11 cellular contexts compared by ENCODE assay signal in genomic region chr14:23055621-23056256, GRCh38. TPM values are rescaled to one million over a fixed set of nuclear protein-coding genes. Genes with fewer than 3 reads are reported as not detected.
DNase-seq lines count a peak whose midpoint lies in the region; ATAC-seq, FAIRE-seq and TF ChIP-seq lines count a peak whose summit lies in the region.
"Had no signal": no experiment of that assay in that cellular context is flagged by ENCODE, and none has a peak within 500 bp of the region (broad histone marks: within the 10 kb centered on the region; RNA-seq: fewer than 3 reads in every experiment).

No MANE protein-coding gene starts in this region.

- no peak overlapping the region for H3K4me3 ChIP-seq in CD4-positive, CD25-positive, alpha-beta regulatory T cell (ENCODE audit: low read depth, low read length)
- peak overlapping the region in 1 of 2 experiments; percentile 59; a peak in 2 of 4 replicates for H3K4me3 ChIP-seq in HCT116 (replicated peaks in 1 of 2; ENCODE audit: low read depth in 1 of 2, low read length in 2 of 2)
- H3K4me3 ChIP-seq in K562, result no peak overlapping the region
- no peak overlapping the region for H3K4me3 ChIP-seq in transverse colon

- H3K27me3 ChIP-seq in CD4-positive, CD25-positive, alpha-beta regulatory T cell (ENCODE audit: control insufficient read depth, insufficient read depth, low read length), result no peaks in the 10 kb centered on the region
- H3K27me3 ChIP-seq in HCT116 (ENCODE audit: insufficient read depth, low read length) (no peaks in the 10 kb centered on the region), K562 (ENCODE audit: control insufficient read depth in 2 of 2, insufficient read depth in 2 of 2, low read length in 2 of 2) (no peaks in the 10 kb centered on the region), transverse colon (no peaks in the 10 kb centered on the region)

- CTCF ChIA-PET in HCT116 (lab: Charles Lee) (interaction anchor here (1.5 to 9.9 kb wide), 5 partner anchors 13 to 82 kb away, joined by 6 to 175 read pairs (median 13); partner anchors contain the start of gene AJUBA), K562 (lab: Yijun Ruan, JAX; ENCODE audit: low intra/inter-chr PET ratio) (interaction anchor here (0.8 to 9.2 kb wide), 5 partner anchors 49 to 499 kb away, joined by 3 to 141 read pairs (median 6); partner anchors contain the start of gene AJUBA)

- BruUV-seq in HCT116 (replicated peaks; lab: Mats Ljungman, UMichigan), result no TSS peak
- BruUV-seq in K562 (replicated peaks; lab: Mats Ljungman, UMichigan), result no TSS peak

- no peaks in the 10 kb centered on the region for H3K9me3 Mint-ChIP-seq in CD4-positive, CD25-positive, alpha-beta regulatory T cell
- no peaks in the 10 kb centered on the region for H3K9me3 Mint-ChIP-seq in natural killer cell

- H3K36me3 Mint-ChIP-seq in CD4-positive, CD25-positive, alpha-beta regulatory T cell, result peaks cover 2% of the 10 kb centered on the region
- H3K36me3 Mint-ChIP-seq in natural killer cell, result peaks cover 7% of the 10 kb centered on the region

- H4K20me1 ChIP-seq in HCT116 (ENCODE audit: insufficient read depth) (no peaks in the 10 kb centered on the region), K562 (replicated peaks; ENCODE audit: control insufficient read depth, insufficient read depth, low read length) (0 out of 2 replicates have a peak, but pooled peaks cover 2% of the 10 kb centered on the region)

- POLR2A ChIA-PET in HCT116 (lab: Charles Lee), result interaction anchor here (1.1 to 1.3 kb wide), 2 partner anchors 16 to 39 kb away, joined by 3 read pairs; partner anchors contain the start of genes ACIN1 and C14orf119
- POLR2A ChIA-PET in K562 (lab: Yijun Ruan, JAX), result interaction anchor here (0.6 to 2.0 kb wide), 9 partner anchors 21 to 239 kb away, joined by 3 to 14 read pairs (median 3); partner anchors contain the start of genes HAUS4 and PSMB5

- no peak for ATAC-seq in CD4-positive, CD25-positive, alpha-beta regulatory T cell (ENCODE audit: low read depth in 2 of 2)
- ATAC-seq in HCT116 (no peak), K562 (no peak; the same call in 2 of the 3 replicates), natural killer cell (no peak), HG02798 (IDR thresholded peaks at IDR 0.05; ENCODE audit: poor library complexity, unreplicated experiment) (no peak), GM18867 (IDR thresholded peaks at IDR 0.05; ENCODE audit: unreplicated experiment) (no peak)

- TF ChIP-seq EP300 in K562 (IDR thresholded peaks at IDR 0.05; ENCODE audit: low read length) (no peak), transverse colon (IDR thresholded peaks at IDR 0.05; ENCODE audit: low read depth) (no peak)

- no peak for TF ChIP-seq CTCF in HCT116 (IDR thresholded peaks at IDR 0.05 in 2 of 3, conservative IDR thresholded peaks at IDR 0.05 in 1 of 3; ENCODE audit: borderline replicate concordance in 1 of 3, insufficient read depth in 1 of 3, low read depth in 2 of 3, low read length in 2 of 3)
- TF ChIP-seq CTCF in K562 (IDR thresholded peaks at IDR 0.05 in 2 of 3, conservative IDR thresholded peaks at IDR 0.05 in 1 of 3; ENCODE audit: insufficient read depth in 2 of 3, low read depth in 1 of 3, low read length in 3 of 3), result no peak
- TF ChIP-seq CTCF in natural killer cell (IDR thresholded peaks at IDR 0.05), result no peak
- no peak for TF ChIP-seq CTCF in transverse colon (IDR thresholded peaks at IDR 0.05)

- no peak for TF ChIP-seq RAD21 in HCT116 (IDR thresholded peaks at IDR 0.05; ENCODE audit: low read depth)
- TF ChIP-seq RAD21 in K562 (CRISPR knock-in tag; conservative IDR thresholded peaks at IDR 0.05 in 1 of 2, IDR thresholded peaks at IDR 0.05 in 1 of 2), result no peak

- peaks cover 2% of the 10 kb centered on the region; the same call in 1 of the 2 replicates for H3K79me2 ChIP-seq in HCT116 (ENCODE audit: insufficient read depth, low read length)
- no peaks in the 10 kb centered on the region; the same call in 2 of the 3 replicates for H3K79me2 ChIP-seq in K562 (ENCODE audit: control insufficient read depth, insufficient read depth, low read length)

- no peak for DNase-seq in CD4-positive, CD25-positive, alpha-beta regulatory T cell
- DNase-seq in HCT116 (ENCODE audit: low read depth, low spot score) (no peak), K562 (ENCODE audit: extremely low read depth in 1 of 4, low spot score in 3 of 4) (peak in 2 of 4 experiments; percentile 42), natural killer cell (no peak), Kasumi-1 (lab: John Stamatoyannopoulos, UW) (no peak), transverse colon (no peak)
- DNase-seq: NCI-H510A had no signal

- H3K27ac ChIP-seq in CD4-positive, CD25-positive, alpha-beta regulatory T cell (ENCODE audit: insufficient read depth, low read length, poor library complexity, severe bottlenecking), result no peak overlapping the region
- H3K27ac ChIP-seq in HCT116 (ENCODE audit: low read depth, low read length), result peak overlapping the region; percentile 84; the same call in 1 of the 2 replicates
- no peak overlapping the region for H3K27ac ChIP-seq in K562 (ENCODE audit: extremely low read depth, low read depth, low read length)
- no peak overlapping the region for H3K27ac ChIP-seq in transverse colon
- H3K27ac ChIP-seq: HL-60 had no signal

- H3K36me3 ChIP-seq in CD4-positive, CD25-positive, alpha-beta regulatory T cell (ENCODE audit: control insufficient read depth, insufficient read depth, low read length), result peaks cover 20% of the 10 kb centered on the region
- H3K36me3 ChIP-seq in HCT116 (ENCODE audit: control insufficient read depth in 1 of 2, insufficient read depth in 2 of 2, low read length in 2 of 2), result peaks cover 11 to 12% of the 10 kb centered on the region in 2 experiments; a peak in 3 of 4 replicates
- H3K36me3 ChIP-seq in K562 (ENCODE audit: control insufficient read depth, insufficient read depth, low read length), result peaks cover 22% of the 10 kb centered on the region
- H3K36me3 ChIP-seq in transverse colon, result peaks cover 0 to 16% (median 8%) of the 10 kb centered on the region in 4 donors

- H3K27me3 Mint-ChIP-seq in CD4-positive, CD25-positive, alpha-beta regulatory T cell, result no peaks in the 10 kb centered on the region
- peaks cover 0 to 3% of the 10 kb centered on the region in 2 donors for H3K27me3 Mint-ChIP-seq in natural killer cell (ENCODE audit: low read depth in 2 of 2)

- H3K4me1 ChIP-seq in CD4-positive, CD25-positive, alpha-beta regulatory T cell (ENCODE audit: control insufficient read depth, insufficient read depth, low read length, poor library complexity, severe bottlenecking), result peaks cover 22% of the 10 kb centered on the region
- peaks cover 12 to 28% of the 10 kb centered on the region in 2 experiments for H3K4me1 ChIP-seq in HCT116 (ENCODE audit: control insufficient read depth in 1 of 2, insufficient read depth in 2 of 2, low read length in 2 of 2)
- H3K4me1 ChIP-seq in K562 (replicated peaks in 1 of 2; ENCODE audit: control insufficient read depth in 2 of 2, insufficient read depth in 2 of 2, low read length in 2 of 2), result peaks cover 11 to 51% of the 10 kb centered on the region in 2 experiments
- peaks cover 10 to 26% (median 17%) of the 10 kb centered on the region in 4 donors for H3K4me1 ChIP-seq in transverse colon

- H3K9me3 ChIP-seq in CD4-positive, CD25-positive, alpha-beta regulatory T cell (ENCODE audit: control insufficient read depth in 2 of 2, low read length in 2 of 2), result no peaks in the 10 kb centered on the region
- H3K9me3 ChIP-seq in HCT116 (ENCODE audit: control insufficient read depth in 1 of 2, insufficient read depth in 1 of 2, low read depth in 1 of 2, low read length in 2 of 2), result no peaks in the 10 kb centered on the region
- H3K9me3 ChIP-seq in K562 (replicated peaks; ENCODE audit: control insufficient read depth, insufficient read depth, low read depth, low read length), result no peaks in the 10 kb centered on the region
- H3K9me3 ChIP-seq in transverse colon, result no peaks in the 10 kb centered on the region

- TF ChIP-seq POLR2A in HCT116 (IDR thresholded peaks at IDR 0.05; ENCODE audit: borderline replicate concordance, extremely low read depth, insufficient read depth, insufficient read length) (no peak), K562 (conservative IDR thresholded peaks at IDR 0.05) (no peak), transverse colon (IDR thresholded peaks at IDR 0.05) (no peak)

- H3K4me1 Mint-ChIP-seq in CD4-positive, CD25-positive, alpha-beta regulatory T cell, result peaks cover 0 to 21% (median 15%) of the 10 kb centered on the region in 4 donors
- peaks cover 17 to 27% of the 10 kb centered on the region in 2 donors for H3K4me1 Mint-ChIP-seq in natural killer cell

- WGBS in K562 (ENCODE audit: insufficient coverage, low coverage, missing lambda C conversion rate), result 32% methylated on average over 8 of the region's 9 CpGs
- 44% methylated on average over 6 of the region's 9 CpGs; no CpG with 5 or more reads in 1 of the 2 donors for WGBS in transverse colon (ENCODE audit: low coverage in 1 of 2), 2 donors

- H3K4me3 Mint-ChIP-seq in CD4-positive, CD25-positive, alpha-beta regulatory T cell, result peak overlapping the region; percentile 87 to 93 (median 91)
- H3K4me3 Mint-ChIP-seq in natural killer cell, result peak overlapping the region; percentile 90

- no peaks in the 10 kb centered on the region for H3K9me2 ChIP-seq in HCT116 (ENCODE audit: insufficient read depth)

- RAD21 ChIA-PET in HCT116 (lab: Charles Lee; ENCODE audit: low non-redundant PET in 1 of 2, low total read pairs in 2 of 2, uncharacterized antibody in 2 of 2, unreplicated experiment in 2 of 2), result interaction anchor here (1.0 to 2.2 kb wide), 4 partner anchors 13 to 69 kb away, joined by 3 to 10 read pairs (median 4); no protein-coding TSS in a partner anchor

- peak overlapping the region; percentile 95 for H3K4me2 ChIP-seq in HCT116 (ENCODE audit: low read length)
- H3K4me2 ChIP-seq in K562 (ENCODE audit: insufficient read depth, low read length), result peak overlapping the region; percentile 74; the same call in 1 of the 2 replicates

- H3K9me1 ChIP-seq in K562 (ENCODE audit: control insufficient read depth, insufficient read depth, low read length), result no peaks in the 10 kb centered on the region

- peak overlapping the region in 2 of 3 donors; percentile 84 to 87 for H3K27ac Mint-ChIP-seq in CD4-positive, CD25-positive, alpha-beta regulatory T cell
- H3K27ac Mint-ChIP-seq in natural killer cell, result peak overlapping the region; percentile 61 to 91

- intact Hi-C loops in HCT116 (cut with micrococcal nuclease) (loop anchor here (5.0 kb wide), 2 partner anchors 48 to 498 kb away; no protein-coding TSS in a partner anchor), K562 (cut with micrococcal nuclease) (loop anchor here (1.0 kb wide), 2 partner anchors 54 to 61 kb away; no protein-coding TSS in a partner anchor), natural killer cell (cut with micrococcal nuclease) (loop anchor here (5.0 to 10.0 kb wide), 3 partner anchors 48 to 671 kb away; no protein-coding TSS in a partner anchor), transverse colon (cut with DNase I; ENCODE audit: low total_unique reads) (no loop called here)

- H3K9ac ChIP-seq in HCT116 (ENCODE audit: low read length) (no peak overlapping the region), K562 (ENCODE audit: insufficient read depth in 1 of 2, low read depth in 2 of 2, low read length in 2 of 2) (peak overlapping the region in 1 of 2 experiments; percentile 72; a peak in 1 of 4 replicates)

- no peak overlapping the region for H2AFZ ChIP-seq in HCT116 (ENCODE audit: low read depth, low read length, poor library complexity, severe bottlenecking)
- H2AFZ ChIP-seq in K562 (ENCODE audit: low read depth, low read length), result no peak overlapping the region

- no peak for FAIRE-seq in K562 (lab: Jason Lieb, UNC)
- FAIRE-seq: small intestine had no signal

- in situ Hi-C loops in K562 (cut with MboI), result no loop called here
- in situ Hi-C loops in transverse colon (cut with MboI; ENCODE audit: low pct_ligation_motif_present in 1 of 4, low pct_unique_long_range_greater_than_20kb in 1 of 4, low sequenced_read_pairs in 3 of 4), result no loop called here

RNA-seq across cellular contexts. Expression of gene CDH24, which starts 1.6 kb away (rescaled TPM):
- 2.9 TPM for total RNA-seq in CD4-positive, CD25-positive, alpha-beta regulatory T cell
- polyA plus RNA-seq in CD4-positive, CD25-positive, alpha-beta regulatory T cell, result under 1 TPM; 0.17 to 0.79 (median 0.25) TPM
- total RNA-seq in HCT116 (2021; ENCODE audit: unreplicated experiment), result 19.3 TPM
- polyA plus RNA-seq in HCT116 (2012), result 10.7 and 11.9 TPM in 2 replicates
- total RNA-seq in K562 (2011; cell fraction: chromatin; rRNA removed; ENCODE audit: low replicate concordance), result 31.5 and 72.4 TPM in 2 replicates
- 45.5 and 46.5 TPM in 2 replicates for total RNA-seq in K562 (2011; cell fraction: nucleolus; rRNA removed)
- total RNA-seq in K562 (2011; cell fraction: nucleoplasm; rRNA removed), result 33.9 and 37.3 TPM in 2 replicates
- total RNA-seq in K562 (2014; rRNA removed), result 4.9 and 6.6 TPM in 2 replicates
- 2.4 and 3.0 TPM in 2 replicates for total RNA-seq in K562 (2014; rRNA removed; fragmentation: Illumina TruSeq; extraction: Trizol)
- 3.6 and 4.0 TPM in 2 replicates for total RNA-seq in K562 (2015; rRNA removed; fragmentation: Illumina TruSeq; extraction: Trizol)
- total RNA-seq in K562 (2021), result 11.1 and 12.8 TPM in 2 replicates
- polyA plus RNA-seq in K562 (2011; rRNA removed), result 6.5 and 11.1 TPM in 2 replicates
- polyA plus RNA-seq in K562 (2011; cell fraction: cytosol; rRNA removed), result 10.1 and 17.2 TPM in 2 replicates
- 66.1 and 112 TPM in 2 replicates for polyA plus RNA-seq in K562 (2011; cell fraction: nucleus; rRNA removed)
- 7.5 and 9.6 TPM in 2 replicates for polyA plus RNA-seq in K562 (2012)
- polyA plus RNA-seq in K562 (2014; fragmentation: Illumina TruSeq; extraction: Trizol), result 8.1 and 9.2 TPM in 2 replicates
- polyA plus RNA-seq in K562 (2014; fragmentation: Nextera tagmentation; extraction: Ambion mirVana), result under 1 TPM; 0.04 to 0.10 TPM
- 15.5 and 16.2 TPM in 2 replicates for polyA plus RNA-seq in K562 (2014; rRNA removed)
- 3.6 and 5.3 TPM in 2 replicates for polyA minus RNA-seq in K562 (2011; rRNA and poly(A)+ RNA removed)
- polyA minus RNA-seq in K562 (2011; cell fraction: cytosol; rRNA and poly(A)+ RNA removed), result 4.9 and 7.6 TPM in 2 replicates
- 8.7 and 10.5 TPM in 2 replicates for polyA minus RNA-seq in K562 (2011; cell fraction: nucleus; rRNA and poly(A)+ RNA removed)
- total RNA-seq in natural killer cell, result 1 to 10 TPM; 1.9 to 4.9 (median 2.8) TPM
- 1 to 10 TPM; 1.2 to 6.0 (median 4.2) TPM for total RNA-seq in transverse colon

RNA-seq across cellular contexts. Expression of gene PSMB11, which starts 13.7 kb away (rescaled TPM):
- not detected for total RNA-seq in CD4-positive, CD25-positive, alpha-beta regulatory T cell
- polyA plus RNA-seq in CD4-positive, CD25-positive, alpha-beta regulatory T cell, result not detected
- total RNA-seq in HCT116 (2021; ENCODE audit: unreplicated experiment) (not detected), K562 (2014; rRNA removed) (not detected in 2 replicates), K562 (2014; rRNA removed; fragmentation: Illumina TruSeq; extraction: Trizol) (not detected in 2 replicates), K562 (2015; rRNA removed; fragmentation: Illumina TruSeq; extraction: Trizol) (not detected in 2 replicates), K562 (2021) (not detected in 2 replicates), natural killer cell (not detected), transverse colon (not detected)
- polyA plus RNA-seq in HCT116 (2012), result not detected in 2 replicates
- not detected in 2 replicates for total RNA-seq in K562 (2011; cell fraction: chromatin; rRNA removed; ENCODE audit: low replicate concordance)
- 0.17 TPM in 1 of 2 replicates, not detected in the other for total RNA-seq in K562 (2011; cell fraction: nucleolus; rRNA removed)
- not detected in 2 replicates for total RNA-seq in K562 (2011; cell fraction: nucleoplasm; rRNA removed)
- polyA plus RNA-seq in K562 (2011; rRNA removed) (not detected in 2 replicates), K562 (2014; fragmentation: Illumina TruSeq; extraction: Trizol) (not detected in 2 replicates), K562 (2014; fragmentation: Nextera tagmentation; extraction: Ambion mirVana) (not detected), K562 (2014; rRNA removed) (not detected in 2 replicates)
- 0.06 TPM in 1 of 2 replicates, not detected in the other for polyA plus RNA-seq in K562 (2011; cell fraction: cytosol; rRNA removed)
- polyA plus RNA-seq in K562 (2011; cell fraction: nucleus; rRNA removed), result not detected in 2 replicates
- not detected in 2 replicates for polyA plus RNA-seq in K562 (2012)
- not detected in 2 replicates for polyA minus RNA-seq in K562 (2011; rRNA and poly(A)+ RNA removed)
- not detected in 2 replicates for polyA minus RNA-seq in K562 (2011; cell fraction: cytosol; rRNA and poly(A)+ RNA removed)
- polyA minus RNA-seq in K562 (2011; cell fraction: nucleus; rRNA and poly(A)+ RNA removed), result not detected in 2 replicates
- polyA plus RNA-seq: small intestine had no signal

RNA-seq across cellular contexts. Expression of gene PSMB5, which starts 21.0 kb away (rescaled TPM):
- 13.8 TPM for total RNA-seq in CD4-positive, CD25-positive, alpha-beta regulatory T cell
- polyA plus RNA-seq in CD4-positive, CD25-positive, alpha-beta regulatory T cell, result 10 to 100 TPM; 28.2 to 50.9 (median 39.5) TPM
- total RNA-seq in HCT116 (2021; ENCODE audit: unreplicated experiment) (212 TPM), K562 (2014; rRNA removed) (279 and 297 TPM in 2 replicates), K562 (2014; rRNA removed; fragmentation: Illumina TruSeq; extraction: Trizol) (204 and 223 TPM in 2 replicates), K562 (2015; rRNA removed; fragmentation: Illumina TruSeq; extraction: Trizol) (210 and 212 TPM in 2 replicates), K562 (2021) (198 and 218 TPM in 2 replicates), natural killer cell (10 to 100 TPM; 15.7 to 19.1 (median 16.4) TPM), transverse colon (10 to 100 TPM in 3 of 4 donors, 1 to 10 TPM in 1; 8.6 to 85.1 (median 42.5) TPM)
- 222 and 232 TPM in 2 replicates for polyA plus RNA-seq in HCT116 (2012)
- total RNA-seq in K562 (2011; cell fraction: chromatin; rRNA removed; ENCODE audit: low replicate concordance), result 49.0 and 108 TPM in 2 replicates
- 166 and 172 TPM in 2 replicates for total RNA-seq in K562 (2011; cell fraction: nucleolus; rRNA removed)
- total RNA-seq in K562 (2011; cell fraction: nucleoplasm; rRNA removed), result 110 and 115 TPM in 2 replicates
- polyA plus RNA-seq in K562 (2011; rRNA removed) (273 and 285 TPM in 2 replicates), K562 (2014; fragmentation: Illumina TruSeq; extraction: Trizol) (194 and 201 TPM in 2 replicates), K562 (2014; fragmentation: Nextera tagmentation; extraction: Ambion mirVana) (1,000 to 10,000 TPM; 1,679 to 1,870 TPM), K562 (2014; rRNA removed) (249 and 269 TPM in 2 replicates)
- polyA plus RNA-seq in K562 (2011; cell fraction: cytosol; rRNA removed), result 421 and 454 TPM in 2 replicates
- polyA plus RNA-seq in K562 (2011; cell fraction: nucleus; rRNA removed), result 100 and 125 TPM in 2 replicates
- polyA plus RNA-seq in K562 (2012), result 194 and 217 TPM in 2 replicates
- 242 and 304 TPM in 2 replicates for polyA minus RNA-seq in K562 (2011; rRNA and poly(A)+ RNA removed)
- polyA minus RNA-seq in K562 (2011; cell fraction: cytosol; rRNA and poly(A)+ RNA removed), result 130 and 188 TPM in 2 replicates
- 61.7 and 82.4 TPM in 2 replicates for polyA minus RNA-seq in K562 (2011; cell fraction: nucleus; rRNA and poly(A)+ RNA removed)

RNA-seq across cellular contexts. Expression of gene ACIN1, which starts 39.2 kb away (rescaled TPM):
- total RNA-seq in CD4-positive, CD25-positive, alpha-beta regulatory T cell, result 340 TPM
- 10 to 100 TPM in 1 of 4 donors, 1 to 10 TPM in 3; 6.8 to 10.1 (median 7.4) TPM for polyA plus RNA-seq in CD4-positive, CD25-positive, alpha-beta regulatory T cell
- total RNA-seq in HCT116 (2021; ENCODE audit: unreplicated experiment) (179 TPM), K562 (2014; rRNA removed) (121 and 145 TPM in 2 replicates), K562 (2014; rRNA removed; fragmentation: Illumina TruSeq; extraction: Trizol) (110 and 123 TPM in 2 replicates), K562 (2015; rRNA removed; fragmentation: Illumina TruSeq; extraction: Trizol) (141 and 147 TPM in 2 replicates), K562 (2021) (151 and 163 TPM in 2 replicates), natural killer cell (100 to 1,000 TPM; 321 to 395 (median 347) TPM), transverse colon (100 to 1,000 TPM; 137 to 303 (median 222) TPM)
- polyA plus RNA-seq in HCT116 (2012), result 96.6 and 113 TPM in 2 replicates
- total RNA-seq in K562 (2011; cell fraction: chromatin; rRNA removed; ENCODE audit: low replicate concordance), result 555 and 556 TPM in 2 replicates
- 273 and 282 TPM in 2 replicates for total RNA-seq in K562 (2011; cell fraction: nucleolus; rRNA removed)
- total RNA-seq in K562 (2011; cell fraction: nucleoplasm; rRNA removed), result 463 and 596 TPM in 2 replicates
- polyA plus RNA-seq in K562 (2011; rRNA removed) (129 and 157 TPM in 2 replicates), K562 (2014; fragmentation: Illumina TruSeq; extraction: Trizol) (180 and 196 TPM in 2 replicates), K562 (2014; fragmentation: Nextera tagmentation; extraction: Ambion mirVana) (1 to 10 TPM; 5.0 TPM), K562 (2014; rRNA removed) (156 and 184 TPM in 2 replicates)
- polyA plus RNA-seq in K562 (2011; cell fraction: cytosol; rRNA removed), result 70.8 and 83.1 TPM in 2 replicates
- 696 and 714 TPM in 2 replicates for polyA plus RNA-seq in K562 (2011; cell fraction: nucleus; rRNA removed)
- 121 and 135 TPM in 2 replicates for polyA plus RNA-seq in K562 (2012)
- polyA minus RNA-seq in K562 (2011; rRNA and poly(A)+ RNA removed), result 147 and 171 TPM in 2 replicates
- polyA minus RNA-seq in K562 (2011; cell fraction: cytosol; rRNA and poly(A)+ RNA removed), result 77.6 and 81.5 TPM in 2 replicates
- polyA minus RNA-seq in K562 (2011; cell fraction: nucleus; rRNA and poly(A)+ RNA removed), result 198 and 296 TPM in 2 replicates

RNA-seq across cellular contexts. Expression of gene C14orf119, which starts 39.6 kb away (rescaled TPM):
- 13.6 TPM for total RNA-seq in CD4-positive, CD25-positive, alpha-beta regulatory T cell
- 100 to 1,000 TPM; 131 to 187 (median 156) TPM for polyA plus RNA-seq in CD4-positive, CD25-positive, alpha-beta regulatory T cell
- total RNA-seq in HCT116 (2021; ENCODE audit: unreplicated experiment), result 46.8 TPM
- 46.4 and 55.3 TPM in 2 replicates for polyA plus RNA-seq in HCT116 (2012)
- 25.2 and 42.1 TPM in 2 replicates for total RNA-seq in K562 (2011; cell fraction: chromatin; rRNA removed; ENCODE audit: low replicate concordance)
- 42.1 and 47.4 TPM in 2 replicates for total RNA-seq in K562 (2011; cell fraction: nucleolus; rRNA removed)
- total RNA-seq in K562 (2011; cell fraction: nucleoplasm; rRNA removed), result 29.2 and 32.1 TPM in 2 replicates
- total RNA-seq in K562 (2014; rRNA removed), result 36.7 and 38.1 TPM in 2 replicates
- total RNA-seq in K562 (2014; rRNA removed; fragmentation: Illumina TruSeq; extraction: Trizol), result 61.2 and 68.8 TPM in 2 replicates
- 44.1 and 44.7 TPM in 2 replicates for total RNA-seq in K562 (2015; rRNA removed; fragmentation: Illumina TruSeq; extraction: Trizol)
- total RNA-seq in K562 (2021), result 46.0 and 47.6 TPM in 2 replicates
- 82.0 and 84.8 TPM in 2 replicates for polyA plus RNA-seq in K562 (2011; rRNA removed)
- polyA plus RNA-seq in K562 (2011; cell fraction: cytosol; rRNA removed), result 79.2 and 90.6 TPM in 2 replicates
- 90.4 and 124 TPM in 2 replicates for polyA plus RNA-seq in K562 (2011; cell fraction: nucleus; rRNA removed)
- polyA plus RNA-seq in K562 (2012), result 41.6 and 66.7 TPM in 2 replicates
- 37.9 and 39.3 TPM in 2 replicates for polyA plus RNA-seq in K562 (2014; fragmentation: Illumina TruSeq; extraction: Trizol)
- 100 to 1,000 TPM; 249 to 251 TPM for polyA plus RNA-seq in K562 (2014; fragmentation: Nextera tagmentation; extraction: Ambion mirVana)
- 48.5 and 51.8 TPM in 2 replicates for polyA plus RNA-seq in K562 (2014; rRNA removed)
- polyA minus RNA-seq in K562 (2011; rRNA and poly(A)+ RNA removed), result 61.4 and 78.9 TPM in 2 replicates
- 13.7 and 28.6 TPM in 2 replicates for polyA minus RNA-seq in K562 (2011; cell fraction: cytosol; rRNA and poly(A)+ RNA removed)
- 7.8 and 20.5 TPM in 2 replicates for polyA minus RNA-seq in K562 (2011; cell fraction: nucleus; rRNA and poly(A)+ RNA removed)
- 10 to 100 TPM; 10.6 to 19.0 (median 14.7) TPM for total RNA-seq in natural killer cell
- total RNA-seq in transverse colon, result 10 to 100 TPM in 3 of 4 donors, 1 to 10 TPM in 1; 3.6 to 33.7 (median 32.0) TPM
